Comparison of ENCODE assay signal across 10 cellular contexts in genomic region chr22:46057206-46057605, GRCh38.
DNase-seq lines count a peak whose midpoint lies in the region; ATAC-seq and TF ChIP-seq lines count a peak whose summit lies in the region.
"Had no signal": no experiment of that assay in that cellular context is flagged by ENCODE, and none has a peak within 500 bp of the region (broad histone marks: within the 10 kb centered on the region; RNA-seq: fewer than 3 reads in every experiment).

No MANE protein-coding gene starts in this region.

- no peak for DNase-seq in activated CD4-positive, alpha-beta memory T cell treated with anti-CD3 and anti-CD28 coated beads, Interleukin-2, amount 10 ng/mL, durations not matched to agents 7 days and 5 days
- DNase-seq in activated CD4-positive, alpha-beta memory T cell treated with anti-CD3 and anti-CD28 coated beads for 36 hours = no peak
- DNase-seq in astrocyte of the hippocampus (ENCODE audit: low read depth, low spot score) (peak; percentile 42), lung (ENCODE audit: low spot score) (no peak), transverse colon (peak; percentile 10), T-helper 9 cell (no peak), NCI-H2196 treated with DMSO at 0.1 percent for 48 hours (lab: John Stamatoyannopoulos, UW; ENCODE audit: unreplicated experiment) (no peak), type B pancreatic cell (ENCODE audit: extremely low spot score, unreplicated experiment) (no peak)
- DNase-seq: activated naive CD4-positive, alpha-beta T cell treated with Interleukin-2 at 50 U/mL for 16 hours had no signal

- WGBS in lung, 2 donors = 52 to 74% methylated on average over 8 of the region's 8 CpGs
- 42 to 60% methylated on average over 3 to 8 of the region's 8 CpGs for WGBS in transverse colon (ENCODE audit: low coverage in 1 of 2), 2 donors

- peak overlapping the region; percentile 47 for H3K27ac Mint-ChIP-seq in activated CD4-positive, alpha-beta memory T cell treated with anti-CD3 and anti-CD28 coated beads, Interleukin-2, amount 10 ng/mL, durations not matched to agents 7 days and 5 days
- H3K27ac Mint-ChIP-seq in activated CD4-positive, alpha-beta memory T cell treated with anti-CD3 and anti-CD28 coated beads for 36 hours = no peak overlapping the region
- no peak overlapping the region for H3K27ac Mint-ChIP-seq in type B pancreatic cell

- POLR2A ChIA-PET in activated CD4-positive, alpha-beta memory T cell treated with anti-CD3 and anti-CD28 coated beads, Interleukin-2, amount 10 ng/mL, durations not matched to agents 7 days and 5 days (lab: Charles Lee) = interaction anchor here (1.6 to 6.7 kb wide), 4 partner anchors 13 to 21 kb away, joined by 5 to 70 read pairs (median 18); no protein-coding TSS in a partner anchor
- POLR2A ChIA-PET in activated CD4-positive, alpha-beta memory T cell treated with anti-CD3 and anti-CD28 coated beads for 36 hours (lab: Charles Lee) = interaction anchor here (1.1 to 1.3 kb wide), 2 partner anchors 12 to 13 kb away, joined by 3 to 6 read pairs; no protein-coding TSS in a partner anchor

- no peak for TF ChIP-seq EP300 in transverse colon (IDR thresholded peaks at IDR 0.05; ENCODE audit: low read depth)

- no peaks in the 10 kb centered on the region for H3K27me3 Mint-ChIP-seq in activated CD4-positive, alpha-beta memory T cell treated with anti-CD3 and anti-CD28 coated beads, Interleukin-2, amount 10 ng/mL, durations not matched to agents 7 days and 5 days
- H3K27me3 Mint-ChIP-seq in activated CD4-positive, alpha-beta memory T cell treated with anti-CD3 and anti-CD28 coated beads for 36 hours = no peaks in the 10 kb centered on the region
- peaks cover 41% of the 10 kb centered on the region for H3K27me3 Mint-ChIP-seq in type B pancreatic cell

- peak overlapping the region; percentile 90 to 91 for H3K27ac ChIP-seq in lung (ENCODE audit: low read depth in 1 of 2, low read length in 1 of 2)
- peak overlapping the region; percentile 97 to 100 (median 99) for H3K27ac ChIP-seq in transverse colon

- H3K4me3 Mint-ChIP-seq in activated CD4-positive, alpha-beta memory T cell treated with anti-CD3 and anti-CD28 coated beads, Interleukin-2, amount 10 ng/mL, durations not matched to agents 7 days and 5 days = no peak overlapping the region
- no peak overlapping the region for H3K4me3 Mint-ChIP-seq in activated CD4-positive, alpha-beta memory T cell treated with anti-CD3 and anti-CD28 coated beads for 36 hours
- no peak overlapping the region for H3K4me3 Mint-ChIP-seq in type B pancreatic cell

- CTCF ChIA-PET in activated CD4-positive, alpha-beta memory T cell treated with anti-CD3 and anti-CD28 coated beads, Interleukin-2, amount 10 ng/mL, durations not matched to agents 7 days and 5 days (lab: Charles Lee) = no interaction called here
- CTCF ChIA-PET in activated CD4-positive, alpha-beta memory T cell treated with anti-CD3 and anti-CD28 coated beads for 36 hours (lab: Charles Lee) = interaction anchor here (1.0 to 1.8 kb wide), 2 partner anchors 43 to 51 kb away, joined by 3 to 5 read pairs; no protein-coding TSS in a partner anchor

- H3K9me3 ChIP-seq in lung (ENCODE audit: control insufficient read depth in 2 of 2, insufficient read depth in 1 of 2, low read length in 1 of 2) (no peaks in the 10 kb centered on the region), transverse colon (no peaks in the 10 kb centered on the region)
- H3K9me3 ChIP-seq: Caco-2 had no signal

- peaks cover 44% of the 10 kb centered on the region for H3K4me1 Mint-ChIP-seq in activated CD4-positive, alpha-beta memory T cell treated with anti-CD3 and anti-CD28 coated beads, Interleukin-2, amount 10 ng/mL, durations not matched to agents 7 days and 5 days
- H3K4me1 Mint-ChIP-seq in activated CD4-positive, alpha-beta memory T cell treated with anti-CD3 and anti-CD28 coated beads for 36 hours (ENCODE audit: low read depth) = peaks cover 42% of the 10 kb centered on the region
- H3K4me1 Mint-ChIP-seq in type B pancreatic cell (ENCODE audit: unreplicated experiment) = peaks cover 8% of the 10 kb centered on the region

- H3K4me3 ChIP-seq in lung (no peak overlapping the region), transverse colon (peak overlapping the region in 2 of 4 donors; percentile 2 to 88)

- H3K9me3 Mint-ChIP-seq in activated CD4-positive, alpha-beta memory T cell treated with anti-CD3 and anti-CD28 coated beads, Interleukin-2, amount 10 ng/mL, durations not matched to agents 7 days and 5 days = no peaks in the 10 kb centered on the region
- no peaks in the 10 kb centered on the region for H3K9me3 Mint-ChIP-seq in activated CD4-positive, alpha-beta memory T cell treated with anti-CD3 and anti-CD28 coated beads for 36 hours
- H3K9me3 Mint-ChIP-seq in type B pancreatic cell = no peaks in the 10 kb centered on the region

- H3K36me3 Mint-ChIP-seq in activated CD4-positive, alpha-beta memory T cell treated with anti-CD3 and anti-CD28 coated beads, Interleukin-2, amount 10 ng/mL, durations not matched to agents 7 days and 5 days (ENCODE audit: low read depth) = peaks cover 8% of the 10 kb centered on the region
- H3K36me3 Mint-ChIP-seq in activated CD4-positive, alpha-beta memory T cell treated with anti-CD3 and anti-CD28 coated beads for 36 hours = peaks cover 3% of the 10 kb centered on the region
- H3K36me3 Mint-ChIP-seq in type B pancreatic cell = no peaks in the 10 kb centered on the region

- TF ChIP-seq POLR2A in transverse colon (IDR thresholded peaks at IDR 0.05) = no peak

- H3K27me3 ChIP-seq in lung (ENCODE audit: control insufficient read depth, insufficient read depth) = no peaks in the 10 kb centered on the region
- no peaks in the 10 kb centered on the region for H3K27me3 ChIP-seq in transverse colon

- H3K4me1 ChIP-seq in lung (ENCODE audit: control insufficient read depth in 2 of 2, insufficient read depth in 2 of 2, low read length in 2 of 2) (peaks cover 10 to 27% of the 10 kb centered on the region in 2 donors), transverse colon (peaks cover 35 to 82% (median 64%) of the 10 kb centered on the region in 4 donors)
- H3K4me1 ChIP-seq: Caco-2 had no signal

- TF ChIP-seq CTCF in lung (IDR thresholded peaks at IDR 0.05; ENCODE audit: control extremely low read depth, extremely low read depth) (no peak), transverse colon (IDR thresholded peaks at IDR 0.05) (no peak), type B pancreatic cell (conservative IDR thresholded peaks at IDR 0.05) (no peak)

- no peak for ATAC-seq in lung (ENCODE audit: insufficient read depth, low FRiP score)

- intact Hi-C loops in activated CD4-positive, alpha-beta memory T cell treated with anti-CD3 and anti-CD28 coated beads for 36 hours (cut with micrococcal nuclease) = no loop called here
- intact Hi-C loops in transverse colon (cut with DNase I; ENCODE audit: low total_unique reads) = no loop called here

- in situ Hi-C loops in transverse colon (cut with MboI; ENCODE audit: low pct_ligation_motif_present in 1 of 4, low pct_unique_long_range_greater_than_20kb in 1 of 4, low sequenced_read_pairs in 3 of 4) = no loop called here

- H3K36me3 ChIP-seq in lung (ENCODE audit: control insufficient read depth in 2 of 2, insufficient read depth in 2 of 2, low read length in 2 of 2) (peaks cover 0 to 6% of the 10 kb centered on the region in 2 donors), transverse colon (no peaks in the 10 kb centered on the region)

Comparison
In these comparisons a context has a peak if more than half of its experiments do, and no peak if none do; other contexts are left out.
1. DNase-seq: peak in astrocyte of the hippocampus (single experiment) and transverse colon (single experiment); none in activated CD4-positive, alpha-beta memory T cell treated with anti-CD3 and anti-CD28 coated beads, Interleukin-2, amount 10 ng/mL, durations not matched to agents 7 days and 5 days (single experiment), activated CD4-positive, alpha-beta memory T cell treated with anti-CD3 and anti-CD28 coated beads for 36 hours (single experiment), lung (single experiment), T-helper 9 cell (single experiment), NCI-H2196 treated with DMSO at 0.1 percent for 48 hours (single experiment) and type B pancreatic cell (single experiment).